In the genomic region with DNA sequence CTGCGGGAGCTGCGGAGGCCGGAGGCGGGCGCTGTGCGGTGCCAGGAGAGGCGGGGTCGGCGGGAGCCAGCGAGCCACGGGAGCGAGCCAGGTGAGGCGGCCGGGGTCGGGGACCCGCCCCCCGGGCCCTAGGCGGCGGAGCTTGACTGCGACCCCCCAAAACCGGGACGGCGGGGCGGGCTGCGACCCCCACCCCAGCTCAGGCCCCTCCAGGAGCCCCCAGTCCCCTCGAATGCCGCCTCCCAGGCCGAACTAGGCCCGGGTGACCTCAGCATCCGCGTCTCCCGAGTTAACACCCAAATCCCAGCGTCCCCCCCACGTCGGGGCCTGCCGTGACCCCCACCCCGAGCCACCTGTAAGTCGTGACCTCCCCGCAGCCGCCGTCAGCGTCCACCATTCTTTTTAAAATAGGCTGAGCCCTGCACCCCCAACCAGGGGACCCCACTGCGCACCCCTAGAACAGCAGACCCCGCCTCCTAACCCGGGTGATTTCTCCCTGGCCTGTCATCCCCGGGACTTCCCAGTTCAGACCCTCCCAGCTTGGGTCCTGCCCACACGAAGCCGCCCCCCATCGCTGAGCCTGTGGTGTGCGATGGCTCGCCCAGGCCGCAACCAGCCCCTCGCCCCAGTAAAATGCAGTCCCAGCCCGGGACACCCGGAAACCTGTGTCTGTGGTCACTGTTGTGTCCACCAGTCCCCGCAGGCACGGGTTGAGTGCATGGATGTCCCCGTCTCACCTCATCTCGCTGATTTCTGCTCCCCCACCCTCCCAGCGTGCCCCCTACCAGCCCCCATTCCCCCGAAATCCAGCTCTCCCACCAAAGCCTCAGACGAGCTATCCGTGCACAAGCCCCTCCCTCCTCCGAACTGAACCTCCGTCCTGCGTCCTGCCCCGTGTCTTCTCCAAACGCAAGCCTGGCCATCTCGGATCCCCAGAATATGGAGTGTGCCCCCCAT, we compare ENCODE assay signal across 8 cellular contexts. TPM values are rescaled to one million over a fixed set of nuclear protein-coding genes. Genes with fewer than 3 reads are reported as not detected.
DNase-seq lines count a peak whose midpoint lies in the region; ATAC-seq, FAIRE-seq and TF ChIP-seq lines count a peak whose summit lies in the region.

No MANE protein-coding gene starts in this region.

- no peaks in the 10 kb centered on the region for H3K9me2 ChIP-seq in Loucy (replicated peaks; ENCODE audit: low read depth, low read length)

- no peaks in the 10 kb centered on the region for H3K36me3 ChIP-seq in Loucy (ENCODE audit: insufficient read depth, low read length)
- H3K36me3 ChIP-seq in sigmoid colon = peaks cover 0 to 5% (median 2%) of the 10 kb centered on the region in 4 donors

- peak overlapping the region; percentile 73 for H3K27ac Mint-ChIP-seq in activated naive CD8-positive, alpha-beta T cell treated with anti-CD3 and anti-CD28 coated beads for 36 hours

- no peaks in the 10 kb centered on the region for H3K9me3 Mint-ChIP-seq in activated naive CD8-positive, alpha-beta T cell treated with anti-CD3 and anti-CD28 coated beads for 36 hours

- TF ChIP-seq EP300 in sigmoid colon (IDR thresholded peaks at IDR 0.05) = no peak

- no peaks in the 10 kb centered on the region for H3F3A ChIP-seq in Loucy (ENCODE audit: low read depth)

- peaks cover 37% of the 10 kb centered on the region for H3K4me1 Mint-ChIP-seq in activated naive CD8-positive, alpha-beta T cell treated with anti-CD3 and anti-CD28 coated beads for 36 hours

- intact Hi-C loops in right cardiac atrium (cut with DNase I) = no loop called here
- intact Hi-C loops in sigmoid colon (cut with DNase I) = loop anchor here (2.0 kb wide), 1 partner anchor 66 kb away; the partner anchor contains the start of gene HMG20B

- TF ChIP-seq CTCF in AG04450 (IDR thresholded peaks at IDR 0.05; ENCODE audit: low read depth, low read length) (no peak), Loucy (conservative IDR thresholded peaks at IDR 0.05; ENCODE audit: low read length) (no peak), sigmoid colon (IDR thresholded peaks at IDR 0.05) (no peak)

- under 1% methylated on average over 61 of the region's 69 CpGs for WGBS in right cardiac atrium
- WGBS in sigmoid colon, 2 donors = 1% methylated on average over 69 of the region's 69 CpGs

- CTCF ChIA-PET in AG04450 (lab: Charles Lee) = interaction anchor here (1.4 kb wide), 1 partner anchor 21 kb away, joined by 3 read pairs; no protein-coding TSS in a partner anchor

- peak overlapping the region; percentile 100 for H3K4me2 ChIP-seq in Loucy (ENCODE audit: low read depth, low read length, poor library complexity, severe bottlenecking)

- H3K36me3 Mint-ChIP-seq in activated naive CD8-positive, alpha-beta T cell treated with anti-CD3 and anti-CD28 coated beads for 36 hours = peaks cover 16% of the 10 kb centered on the region

- H4K20me1 ChIP-seq in Loucy (ENCODE audit: insufficient read depth, low read length, poor library complexity, severe bottlenecking) = peaks cover 50% of the 10 kb centered on the region

- no peak for FAIRE-seq in GM12892 (lab: Jason Lieb, UNC)

- peak overlapping the region; percentile 94 for H3K9ac ChIP-seq in Loucy (ENCODE audit: low read depth, low read length, poor library complexity, severe bottlenecking)

- no peaks in the 10 kb centered on the region for H3K27me3 ChIP-seq in AG04450 (ENCODE audit: control insufficient read depth, insufficient read depth, low read length)
- H3K27me3 ChIP-seq in Loucy (ENCODE audit: insufficient read depth, low read length, poor library complexity, severe bottlenecking) = no peaks in the 10 kb centered on the region
- no peaks in the 10 kb centered on the region for H3K27me3 ChIP-seq in right cardiac atrium (ENCODE audit: control insufficient read depth, insufficient read depth)
- no peaks in the 10 kb centered on the region for H3K27me3 ChIP-seq in sigmoid colon

- POLR2A ChIA-PET in AG04450 (lab: Yijun Ruan, JAX) = interaction anchor here (0.6 to 0.9 kb wide), 3 partner anchors 24 to 77 kb away, joined by 3 read pairs; partner anchors contain the start of gene SMIM44

- DNase-seq in AG04450 (ENCODE audit: low read depth, low spot score) = no peak
- peak; percentile 28 for DNase-seq in activated naive CD8-positive, alpha-beta T cell treated with anti-CD3 and anti-CD28 coated beads for 36 hours
- DNase-seq in right cardiac atrium = peak in 1 of 3 donors; percentile 55
- DNase-seq in sigmoid colon = peak; percentile 80
- DNase-seq in NK-92 treated with Interleukin-12 subunit alpha and Interleukin-12 subunit beta, amount 100 ng/mL, for 24 hours (lab: John Stamatoyannopoulos, UW) = no peak
- no peak for DNase-seq in GM12892 (ENCODE audit: insufficient read length)

- peaks cover 44% of the 10 kb centered on the region for H3K4me1 ChIP-seq in Loucy (ENCODE audit: insufficient read depth, low read length, poor library complexity, severe bottlenecking)
- no peaks in the 10 kb centered on the region for H3K4me1 ChIP-seq in right cardiac atrium (ENCODE audit: control insufficient read depth, insufficient read depth, low read length)
- H3K4me1 ChIP-seq in sigmoid colon = peaks cover 0 to 50% (median 36%) of the 10 kb centered on the region in 4 donors

- TF ChIP-seq POLR2A in sigmoid colon (IDR thresholded peaks at IDR 0.05) (no peak), GM12892 (IDR thresholded peaks at IDR 0.05; ENCODE audit: low read depth, low read length) (no peak)

- peak overlapping the region; percentile 94 for H3K4me3 Mint-ChIP-seq in activated naive CD8-positive, alpha-beta T cell treated with anti-CD3 and anti-CD28 coated beads for 36 hours

- peaks cover 55% of the 10 kb centered on the region for H3K79me2 ChIP-seq in Loucy (ENCODE audit: insufficient read depth, low read length)

- ATAC-seq in GM19324 (IDR thresholded peaks at IDR 0.05; ENCODE audit: low FRiP score, unreplicated experiment) (peak; percentile 44), right cardiac atrium (peak; percentile 3 to 4)

- H2AFZ ChIP-seq in Loucy (ENCODE audit: low read length) = peak overlapping the region; percentile 68; the same call in 1 of the 2 replicates

- H3K9me3 ChIP-seq in AG04450 (ENCODE audit: control insufficient read depth, insufficient read depth, low read length) (no peaks in the 10 kb centered on the region; the same call in 1 of the 2 replicates), Loucy (ENCODE audit: insufficient read depth, low read depth, low read length) (no peaks in the 10 kb centered on the region), right cardiac atrium (ENCODE audit: control insufficient read depth, low read length) (no peaks in the 10 kb centered on the region), sigmoid colon (no peaks in the 10 kb centered on the region)

- peak overlapping the region; percentile 78 for H3K4me3 ChIP-seq in AG04450 (ENCODE audit: low read depth, low read length)
- H3K4me3 ChIP-seq in Loucy (ENCODE audit: low read length, poor library complexity, severe bottlenecking) = peak overlapping the region; percentile 99
- H3K4me3 ChIP-seq in right cardiac atrium (ENCODE audit: low read length) = peak overlapping the region; percentile 98
- peak overlapping the region; percentile 75 to 92 (median 89) for H3K4me3 ChIP-seq in sigmoid colon

- H3K27ac ChIP-seq in AG04450 (ENCODE audit: low read depth, low read length) (no peak overlapping the region), right cardiac atrium (ENCODE audit: low read length) (peak overlapping the region; percentile 57), sigmoid colon (peak overlapping the region; percentile 81 to 92 (median 86))

- no peaks in the 10 kb centered on the region for H3K27me3 Mint-ChIP-seq in activated naive CD8-positive, alpha-beta T cell treated with anti-CD3 and anti-CD28 coated beads for 36 hours

RNA-seq across cellular contexts. Expression of gene FZR1, which starts 0.6 kb away (rescaled TPM):
- polyA plus RNA-seq in AG04450 (2011; rRNA removed) (21.2 and 31.3 TPM in 2 replicates), right cardiac atrium (14.3 TPM), sigmoid colon (10 to 100 TPM; 11.4 to 33.3 (median 13.9) TPM)
- 16.5 and 28.0 TPM in 2 replicates for polyA minus RNA-seq in AG04450 (2011; rRNA and poly(A)+ RNA removed)
- total RNA-seq in activated naive CD8-positive, alpha-beta T cell treated with anti-CD3 and anti-CD28 coated beads for 36 hours = 10 to 100 TPM; 32.6 to 39.6 TPM
- total RNA-seq in right cardiac atrium (10 to 100 TPM; 18.6 to 23.3 (median 21.8) TPM), sigmoid colon (10 to 100 TPM; 11.8 to 44.6 (median 20.5) TPM)
- 16.5 TPM for polyA plus RNA-seq in GM12892 (2012; ENCODE audit: missing spikeins)

RNA-seq across cellular contexts. Expression of gene DOHH, which starts 6.2 kb away (rescaled TPM):
- polyA plus RNA-seq in AG04450 (2011; rRNA removed) = 3.4 and 4.2 TPM in 2 replicates
- polyA minus RNA-seq in AG04450 (2011; rRNA and poly(A)+ RNA removed) = 1.2 and 1.4 TPM in 2 replicates
- total RNA-seq in activated naive CD8-positive, alpha-beta T cell treated with anti-CD3 and anti-CD28 coated beads for 36 hours = 10 to 100 TPM; 17.2 to 18.3 TPM
- 10 to 100 TPM in 3 of 4 donors, 1 to 10 TPM in 1; 9.8 to 14.2 (median 11.4) TPM for total RNA-seq in right cardiac atrium
- 14.8 TPM for polyA plus RNA-seq in right cardiac atrium
- 10 to 100 TPM; 11.7 to 18.1 (median 17.0) TPM for total RNA-seq in sigmoid colon
- 10 to 100 TPM in 1 of 3 donors, 1 to 10 TPM in 2; 7.2 to 22.5 (median 7.2) TPM for polyA plus RNA-seq in sigmoid colon
- 3.7 TPM for polyA plus RNA-seq in GM12892 (2012; ENCODE audit: missing spikeins)

RNA-seq across cellular contexts. Expression of gene SMIM44, which starts 23.4 kb away (rescaled TPM):
- not detected in 2 replicates for polyA plus RNA-seq in AG04450 (2011; rRNA removed)
- polyA minus RNA-seq in AG04450 (2011; rRNA and poly(A)+ RNA removed) = not detected in 2 replicates
- not detected for total RNA-seq in activated naive CD8-positive, alpha-beta T cell treated with anti-CD3 and anti-CD28 coated beads for 36 hours
- total RNA-seq in right cardiac atrium = not detected
- polyA plus RNA-seq in right cardiac atrium = not detected
- not detected for total RNA-seq in sigmoid colon
- polyA plus RNA-seq in sigmoid colon = 1 to 10 TPM in 1 of 3 donors, not detected in 2; 2.9 TPM
- polyA plus RNA-seq in GM12892 (2012; ENCODE audit: missing spikeins) = not detected

RNA-seq across cellular contexts. Expression of gene SMIM24, which starts 26.3 kb away (rescaled TPM):
- polyA plus RNA-seq in AG04450 (2011; rRNA removed) (0.19 TPM in 1 of 2 replicates, not detected in the other), right cardiac atrium (not detected), sigmoid colon (10 to 100 TPM; 15.1 to 72.7 (median 30.3) TPM)
- polyA minus RNA-seq in AG04450 (2011; rRNA and poly(A)+ RNA removed) = not detected in 2 replicates
- 1 to 10 TPM; 2.2 to 2.5 TPM for total RNA-seq in activated naive CD8-positive, alpha-beta T cell treated with anti-CD3 and anti-CD28 coated beads for 36 hours
- total RNA-seq in right cardiac atrium (not detected), sigmoid colon (not detected)
- 1.1 TPM for polyA plus RNA-seq in GM12892 (2012; ENCODE audit: missing spikeins)

RNA-seq across cellular contexts. Expression of gene TEKTIP1, which starts 32.3 kb away (rescaled TPM):
- polyA plus RNA-seq in AG04450 (2011; rRNA removed) = not detected in 2 replicates
- polyA minus RNA-seq in AG04450 (2011; rRNA and poly(A)+ RNA removed) = not detected in 2 replicates
- total RNA-seq in activated naive CD8-positive, alpha-beta T cell treated with anti-CD3 and anti-CD28 coated beads for 36 hours = 1 to 10 TPM; 1.2 to 2.2 TPM
- 1 to 10 TPM in 1 of 4 donors, under 1 TPM in 1, not detected in 2; 0.97 to 1.2 TPM for total RNA-seq in right cardiac atrium
- 0.20 TPM for polyA plus RNA-seq in right cardiac atrium
- 1 to 10 TPM in 1 of 4 donors, not detected in 3; 1.4 TPM for total RNA-seq in sigmoid colon
- polyA plus RNA-seq in sigmoid colon = 1 to 10 TPM in 1 of 3 donors, not detected in 2; 1.5 TPM
- not detected for polyA plus RNA-seq in GM12892 (2012; ENCODE audit: missing spikeins)

Comparison
In these comparisons a context has a peak if more than half of its experiments do, and no peak if none do; other contexts are left out.
1. DNase-seq: peak in activated naive CD8-positive, alpha-beta T cell treated with anti-CD3 and anti-CD28 coated beads for 36 hours (single experiment) and sigmoid colon (single experiment); none in AG04450 (single experiment), NK-92 treated with Interleukin-12 subunit alpha and Interleukin-12 subunit beta, amount 100 ng/mL, for 24 hours (single experiment) and GM12892 (single experiment).
2. Peak in every context shown above with its lines, with median percentiles within 50 percentile points of each other: H3K4me3 ChIP-seq.